Comparison of ENCODE assay signal across 8 cellular contexts in genomic region chr17:2595200-2595599, GRCh38. TPM values are rescaled to one million over a fixed set of nuclear protein-coding genes. Genes with fewer than 3 reads are reported as not detected.
DNase-seq lines count a peak whose midpoint lies in the region; ATAC-seq and TF ChIP-seq lines count a peak whose summit lies in the region.

No MANE protein-coding gene starts in this region.

- no peak for DNase-seq in T-helper 2 cell treated with Interferon-gamma antibody and Interleukin-4, amounts not matched to agents 5 μg/mL and 100 μg/mL, for 36 hours (ENCODE audit: low spot score)
- DNase-seq in T-helper 2 cell (no peak), kidney epithelial cell (ENCODE audit: low read depth) (no peak), testis (no peak), Ammon's horn (ENCODE audit: low spot score) (no peak), cerebellum (ENCODE audit: low spot score) (no peak)
- DNase-seq in activated T-helper 2 cell treated with anti-CD3 and anti-CD28 coated beads, Interferon-gamma antibody, Interleukin-2, Interleukin-4, amounts not matched to agents 10 μg/mL and 5 μg/mL and 100 μg/mL, durations not matched to agents 14 hours and 24 hours and 36 hours (ENCODE audit: low spot score) = no peak

- H3K4me1 Mint-ChIP-seq in T-helper 2 cell treated with Interferon-gamma antibody and Interleukin-4, amounts not matched to agents 5 μg/mL and 100 μg/mL, for 36 hours (ENCODE audit: low read depth) = peaks cover 34% of the 10 kb centered on the region
- peaks cover 37% of the 10 kb centered on the region for H3K4me1 Mint-ChIP-seq in activated T-helper 2 cell treated with anti-CD3 and anti-CD28 coated beads, Interferon-gamma antibody, Interleukin-2, Interleukin-4, amounts not matched to agents 10 μg/mL and 5 μg/mL and 100 μg/mL, durations not matched to agents 14 hours and 24 hours and 36 hours (ENCODE audit: low read depth)

- no peaks in the 10 kb centered on the region for H3K9me3 ChIP-seq in testis

- TF ChIP-seq CTCF in kidney epithelial cell (IDR thresholded peaks at IDR 0.05; ENCODE audit: insufficient read depth, low read length, poor library complexity, severe bottlenecking) (no peak), testis (IDR thresholded peaks at IDR 0.05) (no peak)

- 1 to 5% methylated on average over 4 of the region's 4 CpGs for WGBS in testis, 2 donors

- no peaks in the 10 kb centered on the region for H3K9me3 Mint-ChIP-seq in T-helper 2 cell treated with Interferon-gamma antibody and Interleukin-4, amounts not matched to agents 5 μg/mL and 100 μg/mL, for 36 hours
- H3K9me3 Mint-ChIP-seq in activated T-helper 2 cell treated with anti-CD3 and anti-CD28 coated beads, Interferon-gamma antibody, Interleukin-2, Interleukin-4, amounts not matched to agents 10 μg/mL and 5 μg/mL and 100 μg/mL, durations not matched to agents 14 hours and 24 hours and 36 hours = no peaks in the 10 kb centered on the region

- TF ChIP-seq POLR2A in testis (IDR thresholded peaks at IDR 0.05) = no peak

- ATAC-seq in HG02938 (IDR thresholded peaks at IDR 0.05; ENCODE audit: unreplicated experiment) = no peak

- intact Hi-C loops in activated T-helper 2 cell treated with anti-CD3 and anti-CD28 coated beads, Interferon-gamma antibody, Interleukin-2, Interleukin-4, amounts not matched to agents 10 μg/mL and 5 μg/mL and 100 μg/mL, durations not matched to agents 14 hours and 24 hours and 36 hours (cut with micrococcal nuclease) = loop anchor here (5.0 kb wide), 1 partner anchor 42 kb away; no protein-coding TSS in a partner anchor
- intact Hi-C loops in testis (cut with DNase I; ENCODE audit: low total_unique reads) = no loop called here

- H3K27me3 Mint-ChIP-seq in T-helper 2 cell treated with Interferon-gamma antibody and Interleukin-4, amounts not matched to agents 5 μg/mL and 100 μg/mL, for 36 hours (ENCODE audit: low read depth) = no peaks in the 10 kb centered on the region
- H3K27me3 Mint-ChIP-seq in activated T-helper 2 cell treated with anti-CD3 and anti-CD28 coated beads, Interferon-gamma antibody, Interleukin-2, Interleukin-4, amounts not matched to agents 10 μg/mL and 5 μg/mL and 100 μg/mL, durations not matched to agents 14 hours and 24 hours and 36 hours (ENCODE audit: low read depth) = no peaks in the 10 kb centered on the region

- H3K27ac Mint-ChIP-seq in T-helper 2 cell treated with Interferon-gamma antibody and Interleukin-4, amounts not matched to agents 5 μg/mL and 100 μg/mL, for 36 hours = peak overlapping the region; percentile 95
- H3K27ac Mint-ChIP-seq in activated T-helper 2 cell treated with anti-CD3 and anti-CD28 coated beads, Interferon-gamma antibody, Interleukin-2, Interleukin-4, amounts not matched to agents 10 μg/mL and 5 μg/mL and 100 μg/mL, durations not matched to agents 14 hours and 24 hours and 36 hours = peak overlapping the region; percentile 87

- peaks cover 16% of the 10 kb centered on the region for H3K4me1 ChIP-seq in testis

- H3K36me3 ChIP-seq in kidney epithelial cell (ENCODE audit: control insufficient read depth, insufficient read depth, low read length) = no peaks in the 10 kb centered on the region
- no peaks in the 10 kb centered on the region for H3K36me3 ChIP-seq in testis (ENCODE audit: low read depth, missing control alignments)

- H3K36me3 Mint-ChIP-seq in T-helper 2 cell treated with Interferon-gamma antibody and Interleukin-4, amounts not matched to agents 5 μg/mL and 100 μg/mL, for 36 hours (ENCODE audit: low read depth) = peaks cover 21% of the 10 kb centered on the region
- peaks cover 29% of the 10 kb centered on the region for H3K36me3 Mint-ChIP-seq in activated T-helper 2 cell treated with anti-CD3 and anti-CD28 coated beads, Interferon-gamma antibody, Interleukin-2, Interleukin-4, amounts not matched to agents 10 μg/mL and 5 μg/mL and 100 μg/mL, durations not matched to agents 14 hours and 24 hours and 36 hours (ENCODE audit: low read depth)

- peak overlapping the region; percentile 93 for H3K4me3 Mint-ChIP-seq in T-helper 2 cell treated with Interferon-gamma antibody and Interleukin-4, amounts not matched to agents 5 μg/mL and 100 μg/mL, for 36 hours
- peak overlapping the region; percentile 94 for H3K4me3 Mint-ChIP-seq in activated T-helper 2 cell treated with anti-CD3 and anti-CD28 coated beads, Interferon-gamma antibody, Interleukin-2, Interleukin-4, amounts not matched to agents 10 μg/mL and 5 μg/mL and 100 μg/mL, durations not matched to agents 14 hours and 24 hours and 36 hours (ENCODE audit: low read depth)

- H3K27me3 ChIP-seq in kidney epithelial cell (ENCODE audit: control insufficient read depth, insufficient read depth, low read length) (no peaks in the 10 kb centered on the region), testis (no peaks in the 10 kb centered on the region)

- peak overlapping the region; percentile 83 for H3K4me3 ChIP-seq in kidney epithelial cell (ENCODE audit: low read depth, low read length)
- peak overlapping the region; percentile 94 to 97 for H3K4me3 ChIP-seq in testis

- peak overlapping the region in 1 of 2 donors; percentile 99 for H3K27ac ChIP-seq in testis

RNA-seq across cellular contexts. Expression of gene PAFAH1B1, which starts 1.7 kb away (rescaled TPM):
- 151 and 153 TPM in 2 replicates for total RNA-seq in activated T-helper 2 cell treated with anti-CD3 and anti-CD28 coated beads, Interferon-gamma antibody, Interleukin-2, Interleukin-4, amounts not matched to agents 10 μg/mL and 5 μg/mL and 100 μg/mL, durations not matched to agents 14 hours and 24 hours and 36 hours
- 54.7 and 55.9 TPM in 2 replicates for total RNA-seq in kidney epithelial cell
- total RNA-seq in testis = 100 to 1,000 TPM; 157 to 225 TPM
- 597 TPM for polyA plus RNA-seq in testis (ENCODE audit: insufficient read depth, low read depth, low replicate concordance)
- 302 TPM for total RNA-seq in cerebellum
